Comparison of ENCODE assay signal across 8 cellular contexts in genomic region chr12:101935769-101936741, GRCh38. TPM values are rescaled to one million over a fixed set of nuclear protein-coding genes. Genes with fewer than 3 reads are reported as not detected.
DNase-seq lines count a peak whose midpoint lies in the region; ATAC-seq, FAIRE-seq and TF ChIP-seq lines count a peak whose summit lies in the region.

No MANE protein-coding gene starts in this region.

- H3K27ac ChIP-seq in breast epithelium (peak overlapping the region; percentile 69 to 85), muscle layer of duodenum (ENCODE audit: low read length) (peak overlapping the region; percentile 4)

- peaks cover 2 to 15% (median 5%) of the 10 kb centered on the region in 5 donors for H3K27me3 Mint-ChIP-seq in naive thymus-derived CD8-positive, alpha-beta T cell

- DNase-seq in GM12864 (ENCODE audit: low read depth) = peak; percentile 96
- DNase-seq in breast epithelium (ENCODE audit: low spot score in 2 of 2) = peak in 1 of 2 donors; percentile 33
- no peak for DNase-seq in H54 (ENCODE audit: insufficient read length, low spot score)
- no peak for DNase-seq in naive thymus-derived CD8-positive, alpha-beta T cell
- DNase-seq in CD1c-positive myeloid dendritic cell (ENCODE audit: extremely low spot score) = no peak

- H3K27ac Mint-ChIP-seq in naive thymus-derived CD8-positive, alpha-beta T cell = no peak overlapping the region

- H3K4me3 ChIP-seq in GM12864 (ENCODE audit: low read depth, low read length) = peak overlapping the region; percentile 3; the same call in 1 of the 2 replicates
- no peak overlapping the region for H3K4me3 ChIP-seq in breast epithelium
- no peak overlapping the region for H3K4me3 ChIP-seq in muscle layer of duodenum (ENCODE audit: low read depth in 1 of 2, low read length in 2 of 2)

- H3K27me3 ChIP-seq in breast epithelium = no peaks in the 10 kb centered on the region
- no peaks in the 10 kb centered on the region for H3K27me3 ChIP-seq in muscle layer of duodenum (ENCODE audit: low read depth, low read length)

- POLR2A ChIA-PET in naive thymus-derived CD8-positive, alpha-beta T cell (lab: Charles Lee) = no interaction called here

- H3K4me3 Mint-ChIP-seq in naive thymus-derived CD8-positive, alpha-beta T cell = no peak overlapping the region

- ATAC-seq in GM21390 (IDR thresholded peaks at IDR 0.05; ENCODE audit: unreplicated experiment) = peak; percentile 67
- peak; percentile 44 for ATAC-seq in HG03575 (IDR thresholded peaks at IDR 0.05; ENCODE audit: extremely low read depth, insufficient number of reproducible peaks, low FRiP score, unreplicated experiment)
- no peak for ATAC-seq in naive thymus-derived CD8-positive, alpha-beta T cell

- H3K4me1 ChIP-seq in breast epithelium (no peaks in the 10 kb centered on the region), muscle layer of duodenum (ENCODE audit: control insufficient read depth in 1 of 2, insufficient read depth in 2 of 2, low read length in 2 of 2) (no peaks in the 10 kb centered on the region)

- TF ChIP-seq CTCF in GM12864 (IDR thresholded peaks at IDR 0.05; ENCODE audit: low read depth, low read length, missing control alignments) (no peak), breast epithelium (IDR thresholded peaks at IDR 0.05) (peak in 1 of 3 donors; percentile 11)

- TF ChIP-seq POLR2A in breast epithelium (IDR thresholded peaks at IDR 0.05) (no peak), H54 (IDR thresholded peaks at IDR 0.05; ENCODE audit: low read depth, low read length) (no peak)

- peaks cover 0 to 46% (median 0%) of the 10 kb centered on the region in 4 donors for H3K4me1 Mint-ChIP-seq in naive thymus-derived CD8-positive, alpha-beta T cell

- H3K36me3 Mint-ChIP-seq in naive thymus-derived CD8-positive, alpha-beta T cell = no peaks in the 10 kb centered on the region

- H3K36me3 ChIP-seq in breast epithelium (no peaks in the 10 kb centered on the region), muscle layer of duodenum (ENCODE audit: control insufficient read depth in 1 of 2, insufficient read depth in 2 of 2, low read length in 2 of 2) (no peaks in the 10 kb centered on the region)

- no peaks in the 10 kb centered on the region for H3K9me3 ChIP-seq in breast epithelium
- H3K9me3 ChIP-seq in muscle layer of duodenum (ENCODE audit: control insufficient read depth in 1 of 2, low read length in 2 of 2) = no peaks in the 10 kb centered on the region

- no peak for FAIRE-seq in H54 (lab: Jason Lieb, UNC)

- no peaks in the 10 kb centered on the region for H3K9me3 Mint-ChIP-seq in naive thymus-derived CD8-positive, alpha-beta T cell

- intact Hi-C loops in breast epithelium (cut with DNase I; ENCODE audit: low total_unique reads) = no loop called here

RNA-seq across cellular contexts. Expression of gene DRAM1, which starts 58.7 kb away (rescaled TPM):
- 10 to 100 TPM; 31.2 to 32.4 (median 31.6) TPM for total RNA-seq in breast epithelium
- total RNA-seq in naive thymus-derived CD8-positive, alpha-beta T cell = 1 to 10 TPM; 1.6 to 3.3 TPM
- 1 to 10 TPM; 1.2 to 1.8 (median 1.5) TPM for polyA plus RNA-seq in naive thymus-derived CD8-positive, alpha-beta T cell

Comparison
In these comparisons a context has a peak if more than half of its experiments do, and no peak if none do; other contexts are left out.
1. ATAC-seq: peak in GM21390 (single experiment) and HG03575 (single experiment); none in naive thymus-derived CD8-positive, alpha-beta T cell (0 of 2).
2. RNA of gene DRAM1, which starts 58.7 kb away (total RNA-seq): 31.2 to 32.4 TPM in breast epithelium; 1.6 to 3.3 TPM in naive thymus-derived CD8-positive, alpha-beta T cell; every median in the first group is over 4 times any median in the second.